Comparison of ENCODE assay signal across 1 cellular context in the genomic region with DNA sequence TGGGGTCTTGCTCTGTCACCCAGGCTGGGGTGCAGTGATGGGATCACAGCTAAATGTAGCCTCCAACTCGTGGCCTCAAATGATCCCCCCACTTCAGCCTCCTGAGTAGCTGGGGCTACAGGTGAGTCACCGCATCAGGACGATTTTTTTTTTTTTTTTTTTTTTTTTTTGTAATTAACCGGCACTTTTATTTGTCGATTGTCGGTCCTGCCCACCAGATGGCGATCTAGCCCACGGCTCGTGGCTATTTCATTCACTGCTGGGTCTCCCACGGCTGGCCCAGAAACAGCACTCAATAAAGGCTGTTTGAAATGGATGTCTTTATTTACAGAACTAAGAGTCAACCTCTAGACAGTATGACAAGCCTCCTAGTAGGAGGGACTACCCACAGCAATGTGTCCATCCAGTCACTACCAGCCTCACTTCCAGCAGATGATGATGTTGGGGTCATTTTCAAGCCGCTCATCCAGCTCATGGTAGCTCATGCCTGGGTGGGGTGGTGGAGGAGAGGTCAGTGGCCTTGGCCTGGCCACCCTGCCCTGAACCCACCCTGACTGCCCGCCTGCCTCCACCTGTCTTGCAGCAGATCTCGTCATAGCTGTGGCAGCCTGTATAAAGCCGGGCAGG.
TF ChIP-seq lines count a peak whose summit lies in the region.

No MANE protein-coding gene starts in this region.

TF ChIP-seq in SK-N-SH, 30 proteins besides CTCF, POLR2A, EP300 and RAD21 (continued from another document):
- no peak for TF ChIP-seq RFX5 (IDR thresholded peaks at IDR 0.05; ENCODE audit: low read length)
- TF ChIP-seq MXI1 (IDR thresholded peaks at IDR 0.05; ENCODE audit: low read depth, low read length): peak; percentile 23; the same call in 1 of the 2 replicates
- 0 out of 2 replicates have a peak, but pooled peaks have one; percentile 16 for TF ChIP-seq RCOR1 (IDR thresholded peaks at IDR 0.05; ENCODE audit: low read length)
- TF ChIP-seq MEF2A (IDR thresholded peaks at IDR 0.05; ENCODE audit: borderline replicate concordance, low read depth): no peak
- no peak for TF ChIP-seq NRF1 (IDR thresholded peaks at IDR 0.05; ENCODE audit: low read depth, low read length)
- TF ChIP-seq SMC3 (IDR thresholded peaks at IDR 0.05; ENCODE audit: low read depth, low read length): peak; percentile 63; the same call in 1 of the 2 replicates
- no peak for TF ChIP-seq TAF1 (IDR thresholded peaks at IDR 0.05; ENCODE audit: borderline replicate concordance, low read depth, low read length)
